Comparison of ENCODE assay signal across 8 cellular contexts in genomic region chr3:12963869-12964712, GRCh38.
DNase-seq lines count a peak whose midpoint lies in the region; ATAC-seq and TF ChIP-seq lines count a peak whose summit lies in the region.

No MANE protein-coding gene starts in this region.

- DNase-seq in AG08395 (ENCODE audit: low spot score) (peak; percentile 43), G401 (ENCODE audit: low spot score) (peak; percentile 74), astrocyte of the spinal cord (ENCODE audit: low read depth, low spot score) (peak; percentile 20), lung microvascular endothelial cell (ENCODE audit: low read depth in 2 of 2) (peak; percentile 78 to 91), GF-D8 (lab: John Stamatoyannopoulos, UW) (no peak), HUDEP-2 (lab: John Stamatoyannopoulos, UW; ENCODE audit: unreplicated experiment in 76 of 76) (no peak)

- in situ Hi-C loops in G401 (cut with HindIII; ENCODE audit: low sequenced_read_pairs): no loop called here
- in situ Hi-C loops in astrocyte of the spinal cord (cut with HindIII; ENCODE audit: low sequenced_read_pairs): no loop called here

- H3K4me3 ChIP-seq in astrocyte of the spinal cord (ENCODE audit: low read depth, low read length): no peak overlapping the region

- ATAC-seq in HG03108 (IDR thresholded peaks at IDR 0.05; ENCODE audit: unreplicated experiment) (no peak), HG02798 (IDR thresholded peaks at IDR 0.05; ENCODE audit: poor library complexity, unreplicated experiment) (no peak)

- TF ChIP-seq CTCF in astrocyte of the spinal cord (IDR thresholded peaks at IDR 0.05; ENCODE audit: low read depth, low read length): no peak

Comparison
In these comparisons a context has a peak if more than half of its experiments do, and no peak if none do; other contexts are left out.
1. DNase-seq: peak in AG08395 (single experiment), G401 (single experiment), astrocyte of the spinal cord (single experiment) and lung microvascular endothelial cell (2 of 2); none in GF-D8 (single experiment) and HUDEP-2 (0 of 76).